Comparison of ENCODE assay signal across 8 cellular contexts in the genomic region with DNA sequence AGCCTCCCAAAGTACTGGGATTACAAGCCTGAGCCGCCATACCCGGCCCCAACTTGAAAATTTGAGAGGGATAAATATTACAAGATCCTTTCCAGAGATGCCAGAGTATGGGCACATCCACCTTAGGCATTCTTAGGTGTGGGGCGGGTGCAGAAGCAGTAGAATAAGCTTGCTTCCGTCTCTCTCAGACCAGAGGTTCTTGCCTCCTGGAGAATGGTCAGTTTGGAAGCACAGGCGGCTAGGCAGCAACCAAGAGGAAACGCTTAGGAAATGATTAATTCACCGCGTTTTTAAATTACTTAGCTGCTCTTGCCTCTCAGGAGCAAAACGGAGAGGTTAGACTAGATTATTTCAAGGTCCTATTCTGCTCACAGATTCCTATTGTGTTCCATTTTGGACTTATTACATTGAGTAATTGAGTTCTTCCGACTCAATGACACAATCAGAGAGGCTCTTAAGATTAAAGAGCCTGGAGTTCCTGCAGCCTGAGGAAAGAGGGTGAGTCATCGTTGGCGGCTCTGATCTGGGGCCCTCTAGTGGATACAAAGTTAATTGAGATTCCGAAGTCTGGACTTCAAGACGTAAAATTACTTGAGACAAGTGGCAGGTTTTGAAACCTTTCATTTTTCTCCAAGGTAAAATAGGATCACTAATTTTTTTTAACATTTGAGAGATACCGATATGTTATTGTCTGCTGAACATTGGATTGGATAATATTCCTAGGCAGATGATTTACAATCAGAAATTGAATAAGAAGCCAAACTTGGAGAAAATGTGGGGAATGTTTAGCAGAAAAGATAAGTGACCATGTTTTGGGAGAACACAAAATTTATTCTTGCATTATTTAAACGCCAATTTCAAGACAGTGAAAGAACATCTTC. TPM values are rescaled to one million over a fixed set of nuclear protein-coding genes. Genes with fewer than 3 reads are reported as not detected.
A peak's percentile ranks its signal among the peaks of the same experiment; 100 is the strongest.
DNase-seq lines count a peak whose midpoint lies in the region; ATAC-seq and TF ChIP-seq lines count a peak whose summit lies in the region.

No MANE protein-coding gene starts in this region.

- intact Hi-C loops in dorsolateral prefrontal cortex (cut with DNase I): loop anchor here in 1 of 2 donors (10.0 kb wide), 1 partner anchor 691 kb away; no protein-coding TSS in a partner anchor
- intact Hi-C loops in lower leg skin (cut with DNase I; ENCODE audit: low total_unique reads): no loop called here

- no peak overlapping the region for H3K27ac ChIP-seq in dorsolateral prefrontal cortex

- peak; percentile 66 for ATAC-seq in HG02610 (IDR thresholded peaks at IDR 0.05; ENCODE audit: unreplicated experiment)
- ATAC-seq in GM21526 (IDR thresholded peaks at IDR 0.05; ENCODE audit: low FRiP score, unreplicated experiment): no peak

- TF ChIP-seq CTCF in dorsolateral prefrontal cortex (IDR thresholded peaks at IDR 0.05 in 54 of 56, conservative IDR thresholded peaks at IDR 0.05 in 2 of 56; ENCODE audit: low read depth in 1 of 56, partially characterized antibody in 56 of 56): peak; percentile 54 to 83 (median 73)
- peak in 1 of 3 donors; percentile 58 for TF ChIP-seq CTCF in lower leg skin (IDR thresholded peaks at IDR 0.05)

- no peak for TF ChIP-seq POLR2A in lower leg skin (IDR thresholded peaks at IDR 0.05)

- H3K4me3 ChIP-seq in dorsolateral prefrontal cortex (peak overlapping the region in 11 of 59 donors; percentile 1 to 41 (median 8)), lower leg skin (ENCODE audit: low read depth, poor library complexity, severe bottlenecking) (no peak overlapping the region)

- 32 to 38% methylated on average over 16 of the region's 16 CpGs for WGBS in lower leg skin, 2 donors

- DNase-seq in DMS53 (lab: John Stamatoyannopoulos, UW): peak; percentile 71
- peak; percentile 66 for DNase-seq in NCI-H460 (ENCODE audit: extremely low read depth, low read depth)
- DNase-seq in activated CD4-positive, alpha-beta T cell treated with anti-CD3 and anti-CD28 coated beads for 48 hours: peak; percentile 58
- DNase-seq in dorsolateral prefrontal cortex: peak in 8 of 10 donors; percentile 31 to 61 (median 50)
- DNase-seq in lower leg skin (ENCODE audit: low spot score in 2 of 2): peak; percentile 67 to 89
- DNase-seq in stimulated activated CD4-positive, alpha-beta T cell treated with anti-CD3 and anti-CD28 coated beads, Interleukin-4, amount 100 ng/mL, for 4 hours: peak; percentile 33 to 65

- peaks cover 0 to 7% (median 0%) of the 10 kb centered on the region in 45 donors for H3K27me3 ChIP-seq in dorsolateral prefrontal cortex

RNA-seq across cellular contexts. Expression of a gene that starts 5.8 kb away (rescaled TPM):
- not detected in 2 replicates for total RNA-seq in NCI-H460 (2014; rRNA removed; shearing (Covaris generic))
- polyA plus RNA-seq in NCI-H460 (2014; cell fraction: nucleus; rRNA removed): not detected in 2 replicates
- under 1 TPM in 64 of 120 experiments, not detected in 56; 0.06 to 0.46 (median 0.17) TPM for total RNA-seq in dorsolateral prefrontal cortex
- total RNA-seq in lower leg skin: not detected
